In genomic region chr6:79544939-79545450, GRCh38 we compare ENCODE assay signal across 9 cellular contexts. TPM values are rescaled to one million over a fixed set of nuclear protein-coding genes. Genes with fewer than 3 reads are reported as not detected.
DNase-seq lines count a peak whose midpoint lies in the region; ATAC-seq and TF ChIP-seq lines count a peak whose summit lies in the region.
"Had no signal": no experiment of that assay in that cellular context is flagged by ENCODE, and none has a peak within 500 bp of the region (broad histone marks: within the 10 kb centered on the region; RNA-seq: fewer than 3 reads in every experiment).

No MANE protein-coding gene starts in this region.

- peak; percentile 2 for DNase-seq in activated CD8-positive, alpha-beta T cell treated with anti-CD3 and anti-CD28 coated beads for 36 hours
- DNase-seq in activated CD8-positive, alpha-beta T cell treated with anti-CD3 and anti-CD28 coated beads, Interleukin-2, amount 10 ng/mL, durations not matched to agents 7 days and 5 days, result no peak
- DNase-seq in NAMALWA (ENCODE audit: low spot score) (peak; percentile 87), SJSA1 (ENCODE audit: low read depth in 1 of 2, low spot score in 2 of 2) (peak; percentile 95 to 96), epithelial cell of proximal tubule (ENCODE audit: low read depth) (peak; percentile 97), mesothelial cell of epicardium (ENCODE audit: low spot score in 2 of 2, unreplicated experiment in 2 of 2) (peak in 1 of 2 experiments; percentile 45), vagina (ENCODE audit: extremely low spot score in 2 of 2) (peak in 1 of 2 donors; percentile 89)
- DNase-seq: DND-41 had no signal

- H3K27ac ChIP-seq in SJSA1 (peak overlapping the region; percentile 89), vagina (peak overlapping the region; percentile 15)

- no peak for ATAC-seq in activated CD8-positive, alpha-beta T cell treated with anti-CD3 and anti-CD28 coated beads for 36 hours
- no peak for ATAC-seq in activated CD8-positive, alpha-beta T cell treated with anti-CD3 and anti-CD28 coated beads, Interleukin-2, amount 10 ng/mL, durations not matched to agents 7 days and 5 days
- ATAC-seq in HG02610 (IDR thresholded peaks at IDR 0.05; ENCODE audit: unreplicated experiment), result peak; percentile 91

- H3K4me3 ChIP-seq in SJSA1 (no peak overlapping the region), epithelial cell of proximal tubule (ENCODE audit: low read depth, low read length) (no peak overlapping the region), vagina (peak overlapping the region; percentile 2 to 4)

- CTCF ChIA-PET in activated CD8-positive, alpha-beta T cell treated with anti-CD3 and anti-CD28 coated beads for 36 hours (lab: Charles Lee), result interaction anchor here (1.0 to 2.0 kb wide), 5 partner anchors 9 to 401 kb away, joined by 3 to 9 read pairs (median 4); no protein-coding TSS in a partner anchor
- CTCF ChIA-PET in activated CD8-positive, alpha-beta T cell treated with anti-CD3 and anti-CD28 coated beads, Interleukin-2, amount 10 ng/mL, durations not matched to agents 7 days and 5 days (lab: Charles Lee), result no interaction called here

- POLR2A ChIA-PET in activated CD8-positive, alpha-beta T cell treated with anti-CD3 and anti-CD28 coated beads for 36 hours (lab: Charles Lee), result no interaction called here
- POLR2A ChIA-PET in activated CD8-positive, alpha-beta T cell treated with anti-CD3 and anti-CD28 coated beads, Interleukin-2, amount 10 ng/mL, durations not matched to agents 7 days and 5 days (lab: Charles Lee), result no interaction called here

- H3K9me3 ChIP-seq in SJSA1 (replicated peaks) (no peaks in the 10 kb centered on the region), vagina (no peaks in the 10 kb centered on the region)

- no peak overlapping the region for H3K4me3 Mint-ChIP-seq in activated CD8-positive, alpha-beta T cell treated with anti-CD3 and anti-CD28 coated beads for 36 hours
- no peak overlapping the region for H3K4me3 Mint-ChIP-seq in activated CD8-positive, alpha-beta T cell treated with anti-CD3 and anti-CD28 coated beads, Interleukin-2, amount 10 ng/mL, durations not matched to agents 7 days and 5 days
- H3K4me3 Mint-ChIP-seq in mesothelial cell of epicardium, result peak overlapping the region; percentile 51

- no peaks in the 10 kb centered on the region for H3K9me3 Mint-ChIP-seq in activated CD8-positive, alpha-beta T cell treated with anti-CD3 and anti-CD28 coated beads for 36 hours
- H3K9me3 Mint-ChIP-seq in activated CD8-positive, alpha-beta T cell treated with anti-CD3 and anti-CD28 coated beads, Interleukin-2, amount 10 ng/mL, durations not matched to agents 7 days and 5 days (ENCODE audit: insufficient read depth), result no peaks in the 10 kb centered on the region
- no peaks in the 10 kb centered on the region for H3K9me3 Mint-ChIP-seq in mesothelial cell of epicardium

- TF ChIP-seq CTCF in activated CD8-positive, alpha-beta T cell treated with anti-CD3 and anti-CD28 coated beads for 36 hours (IDR thresholded peaks at IDR 0.05), result no peak
- TF ChIP-seq CTCF in epithelial cell of proximal tubule (conservative IDR thresholded peaks at IDR 0.05; ENCODE audit: low read depth, low read length) (peak; percentile 60), mesothelial cell of epicardium (IDR thresholded peaks at IDR 0.05; ENCODE audit: unreplicated experiment) (no peak), vagina (IDR thresholded peaks at IDR 0.05) (peak in 1 of 3 experiments; percentile 38)

- H3K36me3 Mint-ChIP-seq in activated CD8-positive, alpha-beta T cell treated with anti-CD3 and anti-CD28 coated beads for 36 hours (ENCODE audit: low read depth), result no peaks in the 10 kb centered on the region
- H3K36me3 Mint-ChIP-seq in activated CD8-positive, alpha-beta T cell treated with anti-CD3 and anti-CD28 coated beads, Interleukin-2, amount 10 ng/mL, durations not matched to agents 7 days and 5 days (ENCODE audit: low read depth), result no peaks in the 10 kb centered on the region
- H3K36me3 Mint-ChIP-seq in mesothelial cell of epicardium, result peaks cover 35% of the 10 kb centered on the region

- H3K27me3 Mint-ChIP-seq in activated CD8-positive, alpha-beta T cell treated with anti-CD3 and anti-CD28 coated beads for 36 hours, result peaks cover 10% of the 10 kb centered on the region
- H3K27me3 Mint-ChIP-seq in activated CD8-positive, alpha-beta T cell treated with anti-CD3 and anti-CD28 coated beads, Interleukin-2, amount 10 ng/mL, durations not matched to agents 7 days and 5 days (ENCODE audit: low read depth), result peaks cover 2% of the 10 kb centered on the region
- no peaks in the 10 kb centered on the region for H3K27me3 Mint-ChIP-seq in mesothelial cell of epicardium (ENCODE audit: low read depth)

- H3K27me3 ChIP-seq in SJSA1 (replicated peaks) (no peaks in the 10 kb centered on the region), vagina (no peaks in the 10 kb centered on the region)

- H3K4me1 ChIP-seq in SJSA1 (replicated peaks) (peaks cover 26% of the 10 kb centered on the region), vagina (peaks cover 17% of the 10 kb centered on the region)

- H3K36me3 ChIP-seq in SJSA1, result 0 out of 2 replicates have a peak, but pooled peaks cover 4% of the 10 kb centered on the region
- no peaks in the 10 kb centered on the region for H3K36me3 ChIP-seq in vagina

- intact Hi-C loops in activated CD8-positive, alpha-beta T cell treated with anti-CD3 and anti-CD28 coated beads for 36 hours (cut with micrococcal nuclease), result no loop called here
- intact Hi-C loops in vagina (cut with DNase I), result no loop called here

- H3K27ac Mint-ChIP-seq in activated CD8-positive, alpha-beta T cell treated with anti-CD3 and anti-CD28 coated beads for 36 hours, result no peak overlapping the region
- no peak overlapping the region for H3K27ac Mint-ChIP-seq in activated CD8-positive, alpha-beta T cell treated with anti-CD3 and anti-CD28 coated beads, Interleukin-2, amount 10 ng/mL, durations not matched to agents 7 days and 5 days
- peak overlapping the region; percentile 93 for H3K27ac Mint-ChIP-seq in mesothelial cell of epicardium

- H3K4me1 Mint-ChIP-seq in activated CD8-positive, alpha-beta T cell treated with anti-CD3 and anti-CD28 coated beads for 36 hours (ENCODE audit: low read depth), result no peaks in the 10 kb centered on the region
- no peaks in the 10 kb centered on the region for H3K4me1 Mint-ChIP-seq in activated CD8-positive, alpha-beta T cell treated with anti-CD3 and anti-CD28 coated beads, Interleukin-2, amount 10 ng/mL, durations not matched to agents 7 days and 5 days (ENCODE audit: low read depth)
- peaks cover 52% of the 10 kb centered on the region for H3K4me1 Mint-ChIP-seq in mesothelial cell of epicardium

- no peak for TF ChIP-seq POLR2A in vagina (IDR thresholded peaks at IDR 0.05)

RNA-seq across cellular contexts. Expression of gene LCA5, which starts 7.8 kb away (rescaled TPM):
- total RNA-seq in activated CD8-positive, alpha-beta T cell treated with anti-CD3 and anti-CD28 coated beads for 36 hours, result under 1 TPM in 1 of 2 experiments, not detected in 1; 0.07 TPM
- not detected for total RNA-seq in activated CD8-positive, alpha-beta T cell treated with anti-CD3 and anti-CD28 coated beads, Interleukin-2, amount 10 ng/mL, durations not matched to agents 7 days and 5 days
- total RNA-seq in SJSA1 (2014; rRNA removed; shearing (Covaris generic)), result 10.1 and 10.2 TPM in 2 replicates
- 1.5 and 1.7 TPM in 2 replicates for total RNA-seq in epithelial cell of proximal tubule
- total RNA-seq in mesothelial cell of epicardium, result 8.7 to 9.2 TPM (median 8.9 TPM) in 3 replicates
- total RNA-seq in vagina, result 6.4 TPM

Comparison
In these comparisons a context has a peak if more than half of its experiments do, and no peak if none do; other contexts are left out.
1. H3K4me3 ChIP-seq: peak in vagina (2 of 2); none in SJSA1 (single experiment) and epithelial cell of proximal tubule (single experiment).